Comparison of ENCODE assay signal across 21 cellular contexts in the genomic region with DNA sequence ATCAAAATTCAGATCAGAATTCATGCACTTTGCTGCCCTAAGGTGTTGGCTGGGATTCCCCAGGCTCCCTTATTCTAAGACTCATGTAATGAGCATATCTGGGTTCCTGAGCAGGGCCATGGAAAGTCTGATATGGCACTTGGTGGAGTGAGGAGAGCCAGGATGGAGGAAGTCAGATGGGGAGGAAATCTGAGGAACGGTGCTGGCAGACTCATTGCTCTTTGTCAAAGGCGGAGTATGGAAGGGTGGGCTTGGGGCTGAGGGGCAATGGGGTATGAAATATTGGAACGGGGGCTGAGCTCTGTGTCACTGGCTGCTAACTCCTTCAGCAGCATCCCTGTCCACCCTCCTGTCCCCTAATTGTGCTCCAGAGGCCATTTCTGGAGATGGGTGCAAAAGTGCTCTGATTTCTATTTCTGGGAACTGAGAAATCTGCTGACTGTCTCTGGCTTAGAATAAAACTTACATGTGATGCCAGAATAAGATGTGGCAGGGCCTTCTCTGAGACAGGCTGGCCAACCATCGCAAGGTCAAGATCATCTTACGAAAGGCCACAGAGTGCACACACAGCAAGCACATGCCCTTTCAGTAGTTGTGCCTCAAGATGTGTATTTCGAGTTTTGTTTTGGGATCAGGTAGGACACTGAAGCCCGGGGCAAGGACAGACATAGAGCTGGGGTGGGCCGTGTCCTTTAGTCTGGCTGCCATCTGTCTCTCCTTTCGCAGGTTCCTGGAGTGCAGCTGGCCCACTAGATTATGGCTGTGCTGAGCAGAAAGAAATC.
DNase-seq lines count a peak whose midpoint lies in the region; ATAC-seq and TF ChIP-seq lines count a peak whose summit lies in the region.
"Had no signal": no experiment of that assay in that cellular context is flagged by ENCODE, and none has a peak within 500 bp of the region (broad histone marks: within the 10 kb centered on the region; RNA-seq: fewer than 3 reads in every experiment).

No MANE protein-coding gene starts in this region.

- H3K9me3 ChIP-seq in psoas muscle: no peaks in the 10 kb centered on the region
- H3K9me3 ChIP-seq in prostate gland: no peaks in the 10 kb centered on the region
- H3K9me3 ChIP-seq: heart left ventricle, SK-N-SH, vagina had no signal

- TF ChIP-seq CTCF in psoas muscle (IDR thresholded peaks at IDR 0.05) (no peak), prostate gland (IDR thresholded peaks at IDR 0.05) (no peak)

- H3K36me3 ChIP-seq in psoas muscle (ENCODE audit: insufficient read depth in 1 of 2, low read depth in 1 of 2): no peaks in the 10 kb centered on the region
- H3K36me3 ChIP-seq in prostate gland: no peaks in the 10 kb centered on the region
- H3K36me3 ChIP-seq: brain microvascular endothelial cell, heart left ventricle, vagina had no signal

- no peaks in the 10 kb centered on the region for H3K27me3 ChIP-seq in psoas muscle (ENCODE audit: insufficient read depth in 3 of 3, low read length in 2 of 3)
- H3K27me3 ChIP-seq in prostate gland (replicated peaks; ENCODE audit: insufficient read depth): no peaks in the 10 kb centered on the region
- H3K27me3 ChIP-seq: brain microvascular endothelial cell, heart left ventricle, vagina had no signal

- H3K4me3 ChIP-seq in psoas muscle: no peak overlapping the region
- no peak overlapping the region for H3K4me3 ChIP-seq in prostate gland
- H3K4me3 ChIP-seq: coronary artery, heart left ventricle, lung, vagina had no signal

- intact Hi-C loops in psoas muscle (cut with DNase I) (no loop called here), prostate gland (cut with DNase I) (no loop called here)

- ATAC-seq in GM19351 (IDR thresholded peaks at IDR 0.05; ENCODE audit: unreplicated experiment) (peak; percentile 0), psoas muscle (peak; percentile 84 to 99 (median 97))

- peak overlapping the region; percentile 78 for H3K27ac ChIP-seq in psoas muscle
- no peak overlapping the region for H3K27ac ChIP-seq in prostate gland
- H3K27ac ChIP-seq: brain microvascular endothelial cell, coronary artery, heart left ventricle, RWPE1, vagina had no signal

- peaks cover 16% of the 10 kb centered on the region for H3K4me1 ChIP-seq in psoas muscle
- no peaks in the 10 kb centered on the region for H3K4me1 ChIP-seq in prostate gland (replicated peaks)
- H3K4me1 ChIP-seq: vagina had no signal

- TF ChIP-seq POLR2A in prostate gland (IDR thresholded peaks at IDR 0.05): no peak

- DNase-seq in NCI-H524 (lab: John Stamatoyannopoulos, UW): peak; percentile 3 to 57
- peak; percentile 46 for DNase-seq in globus pallidus (ENCODE audit: low spot score)
- no peak for DNase-seq in psoas muscle
- no peak for DNase-seq in NCI-H1694 (lab: John Stamatoyannopoulos, UW)
- no peak for DNase-seq in prostate gland (ENCODE audit: low spot score)
- DNase-seq in hepatic stellate cell (ENCODE audit: low spot score): no peak
- DNase-seq: activated CD4-positive, alpha-beta T cell treated with anti-CD3 and anti-CD28 coated beads, Interleukin-2, amount 50 U/mL, for 1 hour; activated gamma-delta T cell treated with Interleukin-2 at 50 U/mL for 16 hours; brain microvascular endothelial cell; KBM-7; NCI-H1436 treated with DMSO at 0.1 percent for 48 hours; right cardiac atrium; SK-N-SH; stimulated activated CD8-positive, alpha-beta memory T cell treated with anti-CD3 and anti-CD28 coated beads, Interleukin-4, amount 100 ng/mL, for 48 hours; T-helper 2 cell had no signal

- 30 to 40% (median 31%) methylated on average over 9 of the region's 9 CpGs for WGBS in psoas muscle, 3 donors
- 83% methylated on average over 7 of the region's 9 CpGs for WGBS in prostate gland

Comparison
In these comparisons a context has a peak if more than half of its experiments do, and no peak if none do; other contexts are left out.
1. DNase-seq: peak in NCI-H524 (2 of 2) and globus pallidus (single experiment); none in psoas muscle (0 of 2), NCI-H1694 (single experiment), prostate gland (single experiment) and hepatic stellate cell (single experiment).